ENCODE assay signal across 28 cellular contexts in genomic region chr17:72926171-72926570, GRCh38.
"Had no signal": no experiment of that assay in that cellular context is flagged by ENCODE, and none has a peak within 500 bp of the region (broad histone marks: within the 10 kb centered on the region; RNA-seq: fewer than 3 reads in every experiment).

No MANE protein-coding gene starts in this region.

- H3K4me3 ChIP-seq: cardiac muscle cell, hepatocyte, left lung, lung, ovary, prostate gland, right atrium auricular region, thyroid gland had no signal

- DNase-seq: activated B cell treated with CpG ODN at 0.5 μM for 24 hours; activated CD4-positive, alpha-beta T cell treated with anti-CD3 and anti-CD28 coated beads for 36 hours; activated CD4-positive, alpha-beta T cell treated with anti-CD3 and anti-CD28 coated beads, Interleukin-2, amount 50 U/mL, for 4 hours; activated CD8-positive, alpha-beta memory T cell treated with anti-CD3 and anti-CD28 coated beads for 24 hours; activated CD8-positive, alpha-beta memory T cell treated with anti-CD3 and anti-CD28 coated beads, Interleukin-2, amount 50 U/mL, for 48 hours; activated naive CD4-positive, alpha-beta T cell treated with Interleukin-2 at 50 U/mL for 16 hours; activated naive CD8-positive, alpha-beta T cell treated with anti-CD3 and anti-CD28 coated beads, Interleukin-2, amount 10 ng/mL, durations not matched to agents 7 days and 5 days; activated T-cell treated with anti-CD3 and anti-CD28 coated beads, Interleukin-2, amount 50 U/mL, for 48 hours; amniotic stem cell; effector CD4-positive, alpha-beta T cell; erythroblast; foreskin melanocyte; immature natural killer cell; kidney glomerular epithelial cell; left lung; naive thymus-derived CD8-positive, alpha-beta T cell; ovary; stimulated activated CD4-positive, alpha-beta T cell treated with anti-CD3 and anti-CD28 coated beads, Interleukin-12 subunit alpha, Interleukin-12 subunit beta, amount 100 ng/mL, for 4 hours; stimulated activated CD4-positive, alpha-beta T cell treated with anti-CD3 and anti-CD28 coated beads, Interleukin-4, amount 100 ng/mL, for 4 hours; stimulated activated naive CD8-positive, alpha-beta T cell treated with anti-CD3 and anti-CD28 coated beads, Interleukin-15, Interleukin-2, amounts not matched to agents 100 U/mL and 50 U/mL, for 24 hours; substantia nigra; T1000; thyroid gland had no signal

- H3K9me3 ChIP-seq: left lung, ovary, prostate gland, right atrium auricular region, thyroid gland had no signal

- H3K27me3 ChIP-seq: cardiac muscle cell, hepatocyte, left lung, ovary, right atrium auricular region, thyroid gland had no signal

- H3K4me1 ChIP-seq: left lung, prostate gland, right atrium auricular region had no signal

- H2AFZ ChIP-seq: hepatocyte had no signal

- H3K27ac ChIP-seq: cardiac muscle cell, hepatocyte, left lung, ovary, prostate gland, right atrium auricular region, thyroid gland had no signal

- H3K4me2 ChIP-seq: hepatocyte had no signal

- H3K79me2 ChIP-seq: hepatocyte had no signal

- ATAC-seq: activated CD4-positive, alpha-beta T cell treated with anti-CD3 and anti-CD28 coated beads for 36 hours; left lung; naive thymus-derived CD8-positive, alpha-beta T cell; stimulated activated naive CD8-positive, alpha-beta T cell treated with anti-CD3 and anti-CD28 coated beads, Interleukin-15, Interleukin-2, amounts not matched to agents 100 U/mL and 50 U/mL, for 24 hours had no signal

- H3K36me3 ChIP-seq: cardiac muscle cell, ovary, prostate gland, right atrium auricular region, thyroid gland had no signal
